14 cellular contexts compared by ENCODE assay signal in the genomic region with DNA sequence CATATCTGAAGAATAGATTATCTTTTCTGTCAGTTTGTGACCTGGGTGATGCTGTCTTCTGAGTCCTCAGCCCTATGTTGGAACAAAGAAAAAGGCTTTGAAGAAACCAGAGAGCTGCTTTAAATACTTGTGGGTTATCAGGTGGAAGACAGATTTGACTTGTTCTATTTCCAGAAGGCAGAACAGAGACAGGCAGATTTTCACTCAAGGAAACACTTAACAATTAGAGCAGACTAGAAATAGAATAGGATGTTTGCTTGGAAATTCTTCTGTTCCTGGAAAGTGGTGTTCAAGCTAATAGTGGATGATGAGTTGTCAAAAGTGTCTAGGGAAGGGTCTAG.
DNase-seq lines count a peak whose midpoint lies in the region; ATAC-seq, FAIRE-seq and TF ChIP-seq lines count a peak whose summit lies in the region.
"Had no signal": no experiment of that assay in that cellular context is flagged by ENCODE, and none has a peak within 500 bp of the region (broad histone marks: within the 10 kb centered on the region; RNA-seq: fewer than 3 reads in every experiment).

No MANE protein-coding gene starts in this region.

- no peak for TF ChIP-seq POLR2A in H54 (IDR thresholded peaks at IDR 0.05; ENCODE audit: low read depth, low read length)

- H3K4me1 ChIP-seq in neural progenitor cell: peaks cover 8% of the 10 kb centered on the region

- peaks cover 2% of the 10 kb centered on the region for H3K4me1 Mint-ChIP-seq in neural progenitor cell
- H3K4me1 Mint-ChIP-seq: stimulated activated effector memory CD8-positive, alpha-beta T cell treated with anti-CD3 and anti-CD28 coated beads, Interleukin-12 subunit alpha, Interleukin-12 subunit beta, amount 100 ng/mL, for 72 hours had no signal

- no peak overlapping the region for H3K27ac ChIP-seq in neural progenitor cell

- peaks cover 12% of the 10 kb centered on the region for H3K79me2 ChIP-seq in neural progenitor cell (ENCODE audit: low read depth)

- H3K27ac Mint-ChIP-seq in neural progenitor cell: no peak overlapping the region
- H3K27ac Mint-ChIP-seq: stimulated activated effector memory CD8-positive, alpha-beta T cell treated with anti-CD3 and anti-CD28 coated beads, Interleukin-12 subunit alpha, Interleukin-12 subunit beta, amount 100 ng/mL, for 72 hours had no signal

- no peak for TF ChIP-seq CTCF in neural progenitor cell (IDR thresholded peaks at IDR 0.05)

- peaks cover 2% of the 10 kb centered on the region for H3K9me3 Mint-ChIP-seq in neural progenitor cell

- no peak overlapping the region for H2AFZ ChIP-seq in neural progenitor cell (replicated peaks)

- no peaks in the 10 kb centered on the region for H3F3A ChIP-seq in neural progenitor cell (ENCODE audit: low read depth)

- no peak overlapping the region for H3K4me3 Mint-ChIP-seq in neural progenitor cell
- H3K4me3 Mint-ChIP-seq: stimulated activated effector memory CD8-positive, alpha-beta T cell treated with anti-CD3 and anti-CD28 coated beads, Interleukin-12 subunit alpha, Interleukin-12 subunit beta, amount 100 ng/mL, for 72 hours had no signal

- no peak for FAIRE-seq in H54 (lab: Jason Lieb, UNC)

- no peaks in the 10 kb centered on the region for H3K27me3 ChIP-seq in neural progenitor cell

- no peaks in the 10 kb centered on the region for H3K9me3 ChIP-seq in neural progenitor cell (ENCODE audit: low read depth)

- H3K4me3 ChIP-seq in neural progenitor cell: no peak overlapping the region

- H3K36me3 Mint-ChIP-seq in neural progenitor cell: no peaks in the 10 kb centered on the region
- H3K36me3 Mint-ChIP-seq: stimulated activated effector memory CD8-positive, alpha-beta T cell treated with anti-CD3 and anti-CD28 coated beads, Interleukin-12 subunit alpha, Interleukin-12 subunit beta, amount 100 ng/mL, for 72 hours had no signal

- H3K4me2 ChIP-seq in neural progenitor cell: no peak overlapping the region

- H3K9ac ChIP-seq in neural progenitor cell: no peak overlapping the region

- H3K36me3 ChIP-seq in neural progenitor cell: no peaks in the 10 kb centered on the region

- no peak for DNase-seq in neural progenitor cell (ENCODE audit: low spot score)
- no peak for DNase-seq in HPDE6-E6E7 (ENCODE audit: extremely low spot score)
- DNase-seq in H54 (ENCODE audit: insufficient read length, low spot score): no peak
- DNase-seq in activated CD4-positive, alpha-beta T cell treated with anti-CD3 and anti-CD28 coated beads, Interleukin-2, amount 50 U/mL, for 48 hours: no peak
- DNase-seq: activated naive CD4-positive, alpha-beta T cell treated with anti-CD3 and anti-CD28 coated beads, Interleukin-2, amount 50 U/mL, for 16 hours; C1 segment of cervical spinal cord; Karpas-422; NCI-H2081 treated with DMSO at 0.1 percent for 48 hours; posterior cingulate gyrus had no signal

- peaks cover 7% of the 10 kb centered on the region for H4K20me1 ChIP-seq in neural progenitor cell (ENCODE audit: low read depth)

- H3K27me3 Mint-ChIP-seq in neural progenitor cell (ENCODE audit: insufficient read depth, low read depth): peaks cover 2% of the 10 kb centered on the region

- ATAC-seq in GM18519 (IDR thresholded peaks at IDR 0.05; ENCODE audit: low FRiP score, unreplicated experiment) (peak; percentile 75), GM21390 (IDR thresholded peaks at IDR 0.05; ENCODE audit: unreplicated experiment) (peak; percentile 83), HG02973 (IDR thresholded peaks at IDR 0.05; ENCODE audit: unreplicated experiment) (peak; percentile 64), HG03575 (IDR thresholded peaks at IDR 0.05; ENCODE audit: extremely low read depth, insufficient number of reproducible peaks, low FRiP score, unreplicated experiment) (peak; percentile 58)
- ATAC-seq: stimulated activated effector memory CD8-positive, alpha-beta T cell treated with anti-CD3 and anti-CD28 coated beads, Interleukin-12 subunit alpha, Interleukin-12 subunit beta, amount 100 ng/mL, for 72 hours had no signal
